1 cellular context compared by ENCODE assay signal in the genomic region with DNA sequence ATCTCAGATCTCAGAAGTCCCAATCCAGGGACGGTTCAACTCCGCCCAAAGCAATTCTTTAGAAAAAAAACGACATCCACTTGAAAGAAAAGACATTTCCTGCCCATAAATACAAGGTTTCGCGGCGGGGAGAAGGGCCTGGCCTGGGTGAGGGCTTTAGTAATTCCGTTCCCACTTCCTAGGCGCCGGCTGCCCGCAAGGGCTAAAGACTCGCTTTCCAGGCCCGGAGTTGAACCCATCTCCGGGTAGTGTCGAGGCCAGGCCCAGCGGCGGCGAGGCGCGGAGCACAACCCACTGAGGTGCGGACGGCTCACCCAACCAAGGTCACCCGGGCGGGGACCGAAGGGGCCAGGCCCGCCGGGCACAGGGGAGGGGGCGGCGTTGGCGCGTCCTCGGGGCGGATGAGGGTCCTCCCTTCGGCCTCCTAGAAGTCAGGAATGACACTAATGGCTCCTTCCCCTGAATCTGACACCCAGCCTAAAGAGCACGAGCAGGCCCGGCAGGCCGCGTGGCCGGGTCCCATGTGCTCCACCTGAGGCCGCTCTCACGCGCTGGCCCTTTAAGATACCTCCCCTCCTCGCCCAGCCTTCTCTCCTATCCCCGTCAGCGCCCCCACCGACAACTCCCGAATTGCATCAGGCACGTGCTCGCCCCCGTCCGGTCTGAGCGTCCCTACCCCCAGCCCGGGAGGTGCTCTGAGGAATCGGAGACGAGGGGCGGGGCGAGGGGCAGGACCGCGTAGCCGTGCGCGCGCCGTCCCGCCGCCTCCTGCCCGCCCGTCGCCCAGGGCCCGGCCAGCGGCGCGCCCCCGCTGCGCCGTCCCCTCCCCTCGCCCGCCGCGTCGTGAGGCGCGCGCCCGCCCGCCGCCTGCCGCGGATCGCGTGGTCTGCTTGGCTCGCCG.
A peak's percentile ranks its signal among the peaks of the same experiment; 100 is the strongest.
TF ChIP-seq lines count a peak whose summit lies in the region.

No MANE protein-coding gene starts in this region.

TF ChIP-seq in WTC11, 78 proteins besides CTCF, POLR2A, EP300 and RAD21 (continued from another document):
- TF ChIP-seq, protein P1, sequence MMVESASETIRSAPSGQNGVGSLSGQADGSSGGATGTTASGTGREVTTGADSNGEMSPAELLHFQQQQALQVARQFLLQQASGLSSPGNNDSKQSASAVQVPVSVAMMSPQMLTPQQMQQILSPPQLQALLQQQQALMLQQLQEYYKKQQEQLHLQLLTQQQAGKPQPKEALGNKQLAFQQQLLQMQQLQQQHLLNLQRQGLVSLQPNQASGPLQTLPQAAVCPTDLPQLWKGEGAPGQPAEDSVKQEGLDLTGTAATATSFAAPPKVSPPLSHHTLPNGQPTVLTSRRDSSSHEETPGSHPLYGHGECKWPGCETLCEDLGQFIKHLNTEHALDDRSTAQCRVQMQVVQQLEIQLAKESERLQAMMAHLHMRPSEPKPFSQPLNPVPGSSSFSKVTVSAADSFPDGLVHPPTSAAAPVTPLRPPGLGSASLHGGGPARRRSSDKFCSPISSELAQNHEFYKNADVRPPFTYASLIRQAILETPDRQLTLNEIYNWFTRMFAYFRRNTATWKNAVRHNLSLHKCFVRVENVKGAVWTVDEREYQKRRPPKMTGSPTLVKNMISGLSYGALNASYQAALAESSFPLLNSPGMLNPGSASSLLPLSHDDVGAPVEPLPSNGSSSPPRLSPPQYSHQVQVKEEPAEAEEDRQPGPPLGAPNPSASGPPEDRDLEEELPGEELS (CRISPR knock-in tag; IDR thresholded peaks at IDR 0.05), result peak; percentile 82; the same call in 1 of the 2 replicates
- TF ChIP-seq MXD4 (CRISPR knock-in tag; IDR thresholded peaks at IDR 0.05; ENCODE audit: borderline replicate concordance) (no peak), ZNF671 (CRISPR knock-in tag; IDR thresholded peaks at IDR 0.05) (no peak), ZNF263 (CRISPR knock-in tag; IDR thresholded peaks at IDR 0.05; ENCODE audit: low read depth) (peak; percentile 61; the same call in 1 of the 2 replicates), ZNF532 (CRISPR knock-in tag; IDR thresholded peaks at IDR 0.05; ENCODE audit: borderline replicate concordance) (0 out of 2 replicates have a peak, but pooled peaks have one; percentile 51)
